ENCODE assay signal across 18 cellular contexts in genomic region chr3:197340521-197340871, GRCh38.
"Had no signal": no experiment of that assay in that cellular context is flagged by ENCODE, and none has a peak within 500 bp of the region (broad histone marks: within the 10 kb centered on the region; RNA-seq: fewer than 3 reads in every experiment).

No MANE protein-coding gene starts in this region.

- ATAC-seq: activated CD4-positive, CD25-positive, alpha-beta regulatory T cell treated with anti-CD3 and anti-CD28 coated beads, Interleukin-2, amount 50 U/mL, for 24 hours; psoas muscle; T-cell had no signal

- H3K27ac Mint-ChIP-seq: activated naive CD8-positive, alpha-beta T cell treated with anti-CD3 and anti-CD28 coated beads for 36 hours; activated T-helper 1 cell treated with anti-CD3 and anti-CD28 coated beads, Interleukin-12 subunit alpha, Interleukin-12 subunit beta, Interleukin-2, Interleukin-4 antibody, amounts not matched to agents 30 ng/mL and 10 ng/mL and 1 ng/mL, durations not matched to agents 14 hours and 24 hours and 36 hours; stimulated activated naive CD8-positive, alpha-beta T cell treated with anti-CD3 and anti-CD28 coated beads, Interleukin-15, Interleukin-2, amounts not matched to agents 100 ng/mL and 50 ng/mL, for 24 hours; T-cell had no signal

- H3K9me3 Mint-ChIP-seq: activated naive CD8-positive, alpha-beta T cell treated with anti-CD3 and anti-CD28 coated beads for 36 hours; activated T-helper 1 cell treated with anti-CD3 and anti-CD28 coated beads, Interleukin-12 subunit alpha, Interleukin-12 subunit beta, Interleukin-2, Interleukin-4 antibody, amounts not matched to agents 30 ng/mL and 10 ng/mL and 1 ng/mL, durations not matched to agents 14 hours and 24 hours and 36 hours; brain; central memory CD8-positive, alpha-beta T cell; naive B cell; stimulated activated naive CD8-positive, alpha-beta T cell treated with anti-CD3 and anti-CD28 coated beads, Interleukin-15, Interleukin-2, amounts not matched to agents 100 ng/mL and 50 ng/mL, for 24 hours; T-cell had no signal

- H3K27me3 ChIP-seq: foreskin keratinocyte, spleen, suprapubic skin, upper lobe of left lung had no signal

- H3K36me3 ChIP-seq: spleen, suprapubic skin, upper lobe of left lung had no signal

- FAIRE-seq: endothelial cell of umbilical vein had no signal

- H3K9me3 ChIP-seq: psoas muscle, spleen, suprapubic skin, upper lobe of left lung had no signal

- H3K4me1 ChIP-seq: foreskin keratinocyte, spleen, upper lobe of left lung had no signal

- H3K27ac ChIP-seq: coronary artery, foreskin keratinocyte, psoas muscle, spleen, suprapubic skin, upper lobe of left lung had no signal

- H3K36me3 Mint-ChIP-seq: activated naive CD8-positive, alpha-beta T cell treated with anti-CD3 and anti-CD28 coated beads for 36 hours; brain; naive B cell; T-cell had no signal

- H3K4me1 Mint-ChIP-seq: activated naive CD8-positive, alpha-beta T cell treated with anti-CD3 and anti-CD28 coated beads for 36 hours; central memory CD8-positive, alpha-beta T cell; naive B cell; T-cell had no signal

- H3K4me3 ChIP-seq: coronary artery, psoas muscle, spleen, suprapubic skin, upper lobe of left lung had no signal

- DNase-seq: activated naive CD8-positive, alpha-beta T cell treated with anti-CD3 and anti-CD28 coated beads for 36 hours; amygdala; naive B cell; occipital lobe; spleen; T-cell; T-helper 9 cell; upper lobe of left lung had no signal

- H3K27me3 Mint-ChIP-seq: activated naive CD8-positive, alpha-beta T cell treated with anti-CD3 and anti-CD28 coated beads for 36 hours; central memory CD8-positive, alpha-beta T cell; stimulated activated naive CD8-positive, alpha-beta T cell treated with anti-CD3 and anti-CD28 coated beads, Interleukin-15, Interleukin-2, amounts not matched to agents 100 ng/mL and 50 ng/mL, for 24 hours; T-cell had no signal

- H3K4me3 Mint-ChIP-seq: activated naive CD8-positive, alpha-beta T cell treated with anti-CD3 and anti-CD28 coated beads for 36 hours; activated T-helper 1 cell treated with anti-CD3 and anti-CD28 coated beads, Interleukin-12 subunit alpha, Interleukin-12 subunit beta, Interleukin-2, Interleukin-4 antibody, amounts not matched to agents 30 ng/mL and 10 ng/mL and 1 ng/mL, durations not matched to agents 14 hours and 24 hours and 36 hours; brain; central memory CD8-positive, alpha-beta T cell; naive B cell; stimulated activated naive CD8-positive, alpha-beta T cell treated with anti-CD3 and anti-CD28 coated beads, Interleukin-15, Interleukin-2, amounts not matched to agents 100 ng/mL and 50 ng/mL, for 24 hours; T-cell had no signal
